Comparison of ENCODE assay signal across 28 cellular contexts in the genomic region with DNA sequence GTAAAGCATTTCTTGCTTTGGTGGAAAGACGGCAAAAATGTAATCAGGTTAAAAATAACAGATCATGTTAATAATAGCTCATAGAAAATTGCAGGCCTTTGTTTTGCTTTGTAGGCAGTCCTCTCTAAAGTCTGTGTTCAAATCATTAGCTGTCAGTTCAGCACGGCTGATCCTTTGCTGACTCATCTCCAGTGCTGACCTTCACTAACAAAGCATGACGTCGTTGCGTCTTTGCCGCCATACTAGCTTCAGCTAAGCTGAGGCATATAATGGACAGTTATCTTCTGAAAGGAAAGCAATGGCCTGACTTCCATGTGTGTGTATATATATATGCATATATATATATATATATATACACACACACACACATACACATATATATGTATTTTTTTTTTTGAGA.
"Had no signal": no experiment of that assay in that cellular context is flagged by ENCODE, and none has a peak within 500 bp of the region (broad histone marks: within the 10 kb centered on the region; RNA-seq: fewer than 3 reads in every experiment).

No MANE protein-coding gene starts in this region.

- H3K4me3 ChIP-seq: body of pancreas, esophagus muscularis mucosa, gastrocnemius medialis, heart right ventricle had no signal

- H3K27me3 ChIP-seq: body of pancreas, esophagus muscularis mucosa, foreskin keratinocyte, gastrocnemius medialis, heart right ventricle had no signal

- H3K27ac ChIP-seq: body of pancreas, esophagus muscularis mucosa, foreskin keratinocyte, gastrocnemius medialis, heart right ventricle had no signal

- H3K36me3 ChIP-seq: esophagus muscularis mucosa, gastrocnemius medialis, heart right ventricle had no signal

- H3K4me1 ChIP-seq: body of pancreas, esophagus muscularis mucosa, foreskin keratinocyte, gastrocnemius medialis, heart right ventricle had no signal

- H3K9me3 ChIP-seq: body of pancreas, esophagus muscularis mucosa, gastrocnemius medialis, heart right ventricle had no signal

- DNase-seq: activated CD4-positive, alpha-beta memory T cell treated with anti-CD3 and anti-CD28 coated beads, Interleukin-2, amount 10 ng/mL, durations not matched to agents 7 days and 5 days; activated CD4-positive, alpha-beta T cell treated with anti-CD3 and anti-CD28 coated beads for 1 hour; activated CD4-positive, alpha-beta T cell treated with anti-CD3 and anti-CD28 coated beads for 4 hours; activated CD4-positive, alpha-beta T cell treated with anti-CD3 and anti-CD28 coated beads, Interleukin-2, amount 10 ng/mL, durations not matched to agents 7 days and 5 days; activated CD4-positive, alpha-beta T cell treated with anti-CD3 and anti-CD28 coated beads, Interleukin-2, amount 50 U/mL, for 4 hours; activated CD8-positive, alpha-beta memory T cell treated with anti-CD3 and anti-CD28 coated beads, Interleukin-2, amount 50 U/mL, for 48 hours; activated effector memory CD4-positive, alpha-beta T cell treated with Interleukin-2 at 50 U/mL for 16 hours; activated gamma-delta T cell treated with Interleukin-2 at 50 U/mL for 16 hours; activated naive CD4-positive, alpha-beta T cell treated with anti-CD3 and anti-CD28 coated beads, Interleukin-2, amount 50 U/mL, for 16 hours; activated naive CD4-positive, alpha-beta T cell treated with Interleukin-2 at 50 U/mL for 16 hours; activated T-cell treated with anti-CD3 and anti-CD28 coated beads for 4 hours; activated T-cell treated with anti-CD3 and anti-CD28 coated beads, Interleukin-2, amount 50 U/mL, for 24 hours; amniotic stem cell; aorta; body of pancreas; caudate nucleus; cortex of kidney; dermis blood vessel endothelial cell; effector CD4-positive, alpha-beta T cell; effector memory CD8-positive, alpha-beta T cell; erythroblast; foreskin keratinocyte; gastrocnemius medialis; heart right ventricle; T-cell; T-helper 17 cell; T1000 had no signal
